ENCODE assay signal across 8 cellular contexts in the genomic region with DNA sequence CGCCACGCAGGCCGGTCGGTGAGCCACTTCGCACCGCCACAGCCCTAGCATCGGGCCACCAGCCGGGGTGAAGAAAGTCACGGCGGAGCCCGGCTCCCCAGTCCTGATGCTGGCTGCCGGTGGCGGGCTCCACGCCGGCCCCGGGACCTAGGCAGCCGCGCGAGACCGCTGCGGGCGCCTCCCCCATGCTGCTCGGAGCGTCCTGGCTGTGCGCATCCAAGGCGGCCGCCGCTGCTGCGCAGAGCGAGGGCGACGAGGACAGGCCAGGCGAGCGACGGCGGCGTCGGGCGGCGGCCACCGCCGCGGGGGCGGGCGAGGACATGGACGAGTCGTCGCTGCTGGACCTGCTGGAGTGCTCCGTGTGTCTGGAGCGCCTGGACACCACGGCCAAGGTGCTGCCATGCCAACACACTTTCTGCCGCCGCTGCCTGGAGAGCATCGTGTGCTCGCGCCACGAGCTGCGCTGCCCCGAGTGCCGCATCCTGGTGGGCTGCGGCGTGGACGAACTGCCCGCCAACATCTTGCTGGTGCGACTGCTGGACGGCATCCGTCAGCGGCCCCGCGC. TPM values are rescaled to one million over a fixed set of nuclear protein-coding genes. Genes with fewer than 3 reads are reported as not detected.
A peak's percentile ranks its signal among the peaks of the same experiment; 100 is the strongest.
DNase-seq lines count a peak whose midpoint lies in the region; ATAC-seq and TF ChIP-seq lines count a peak whose summit lies in the region.

No MANE protein-coding gene starts in this region.

- POLR2A ChIA-PET in BJ (lab: Charles Lee) (no interaction called here), HEK293 (lab: Yijun Ruan, JAX) (no interaction called here)
- POLR2A ChIA-PET in naive thymus-derived CD8-positive, alpha-beta T cell (lab: Charles Lee), result interaction anchor here (0.7 to 4.1 kb wide), 7 partner anchors 27 to 380 kb away, joined by 3 to 46 read pairs (median 4); no protein-coding TSS in a partner anchor

- H3K27me3 ChIP-seq in BJ (ENCODE audit: control insufficient read depth, insufficient read depth, low read length), result no peaks in the 10 kb centered on the region
- H3K27me3 ChIP-seq in vagina, result no peaks in the 10 kb centered on the region

- peak; percentile 65 to 67 for ATAC-seq in naive thymus-derived CD8-positive, alpha-beta T cell

- peaks cover 58% of the 10 kb centered on the region for H3K27me3 Mint-ChIP-seq in activated CD4-positive, alpha-beta T cell treated with anti-CD3 and anti-CD28 coated beads, Interleukin-2, amount 10 ng/mL, durations not matched to agents 24 days and 14 days
- H3K27me3 Mint-ChIP-seq in naive thymus-derived CD8-positive, alpha-beta T cell, result peaks cover 0 to 18% (median 0%) of the 10 kb centered on the region in 5 donors

- H3K27ac ChIP-seq in HEK293 (ENCODE audit: extremely low read depth, low read depth, low read length) (peak overlapping the region; percentile 90; the same call in 1 of the 2 replicates), vagina (peak overlapping the region; percentile 66)

- H3K36me3 Mint-ChIP-seq in activated CD4-positive, alpha-beta T cell treated with anti-CD3 and anti-CD28 coated beads, Interleukin-2, amount 10 ng/mL, durations not matched to agents 24 days and 14 days (ENCODE audit: low read depth), result no peaks in the 10 kb centered on the region
- no peaks in the 10 kb centered on the region for H3K36me3 Mint-ChIP-seq in naive thymus-derived CD8-positive, alpha-beta T cell

- peak overlapping the region; percentile 69 for H3K4me3 ChIP-seq in BJ (ENCODE audit: low read depth, low read length)
- H3K4me3 ChIP-seq in HEK293 (ENCODE audit: low read depth, low read length), result peak overlapping the region; percentile 64
- H3K4me3 ChIP-seq in vagina, result peak overlapping the region; percentile 55 to 77

- TF ChIP-seq POLR2A in vagina (IDR thresholded peaks at IDR 0.05), result no peak

- no peaks in the 10 kb centered on the region for H3K36me3 ChIP-seq in BJ (ENCODE audit: control insufficient read depth, insufficient read depth, low read length)
- H3K36me3 ChIP-seq in HEK293 (ENCODE audit: control insufficient read depth in 2 of 2, insufficient read depth in 1 of 2, low read length in 2 of 2), result no peaks in the 10 kb centered on the region
- no peaks in the 10 kb centered on the region for H3K36me3 ChIP-seq in vagina

- H3K27ac Mint-ChIP-seq in activated CD4-positive, alpha-beta T cell treated with anti-CD3 and anti-CD28 coated beads, Interleukin-2, amount 10 ng/mL, durations not matched to agents 24 days and 14 days, result no peak overlapping the region
- no peak overlapping the region for H3K27ac Mint-ChIP-seq in naive thymus-derived CD8-positive, alpha-beta T cell

- H3K4me3 Mint-ChIP-seq in activated CD4-positive, alpha-beta T cell treated with anti-CD3 and anti-CD28 coated beads, Interleukin-2, amount 10 ng/mL, durations not matched to agents 24 days and 14 days, result peak overlapping the region; percentile 28
- peak overlapping the region; percentile 56 to 97 (median 65) for H3K4me3 Mint-ChIP-seq in naive thymus-derived CD8-positive, alpha-beta T cell

- DNase-seq in BJ (ENCODE audit: low read depth) (no peak), fibroblast of gingiva (ENCODE audit: low read depth) (peak; percentile 24), vagina (ENCODE audit: extremely low spot score in 2 of 2) (no peak), NCI-H146 treated with DMSO at 0.1 percent for 48 hours (lab: John Stamatoyannopoulos, UW; ENCODE audit: unreplicated experiment) (no peak), NOMO-1 treated with DMSO at 0.1 percent for 48 hours (lab: John Stamatoyannopoulos, UW; ENCODE audit: unreplicated experiment) (no peak)
- DNase-seq in activated CD4-positive, alpha-beta T cell treated with anti-CD3 and anti-CD28 coated beads, Interleukin-2, amount 10 ng/mL, durations not matched to agents 24 days and 14 days, result peak; percentile 77
- DNase-seq in naive thymus-derived CD8-positive, alpha-beta T cell, result peak in 6 of 10 donors; percentile 25 to 62 (median 38)

- H3K9me3 ChIP-seq in HEK293 (ENCODE audit: control insufficient read depth, insufficient read depth, low read depth, low read length) (no peaks in the 10 kb centered on the region), vagina (no peaks in the 10 kb centered on the region)

- intact Hi-C loops in activated CD4-positive, alpha-beta T cell treated with anti-CD3 and anti-CD28 coated beads, Interleukin-2, amount 10 ng/mL, durations not matched to agents 24 days and 14 days (cut with micrococcal nuclease), result loop anchor here (2.0 to 10.0 kb wide), 3 partner anchors 85 to 205 kb away; no protein-coding TSS in a partner anchor
- intact Hi-C loops in vagina (cut with DNase I), result loop anchor here (2.0 kb wide), 1 partner anchor 189 kb away; no protein-coding TSS in a partner anchor

- peaks cover 22% of the 10 kb centered on the region for H3K4me1 Mint-ChIP-seq in activated CD4-positive, alpha-beta T cell treated with anti-CD3 and anti-CD28 coated beads, Interleukin-2, amount 10 ng/mL, durations not matched to agents 24 days and 14 days
- peaks cover 34 to 65% (median 58%) of the 10 kb centered on the region in 4 donors for H3K4me1 Mint-ChIP-seq in naive thymus-derived CD8-positive, alpha-beta T cell

- H3K9me3 Mint-ChIP-seq in activated CD4-positive, alpha-beta T cell treated with anti-CD3 and anti-CD28 coated beads, Interleukin-2, amount 10 ng/mL, durations not matched to agents 24 days and 14 days, result no peaks in the 10 kb centered on the region
- H3K9me3 Mint-ChIP-seq in naive thymus-derived CD8-positive, alpha-beta T cell, result no peaks in the 10 kb centered on the region

- H3K4me1 ChIP-seq in HEK293 (ENCODE audit: control insufficient read depth, insufficient read depth, low read length), result peaks cover 18% of the 10 kb centered on the region
- peaks cover 37% of the 10 kb centered on the region for H3K4me1 ChIP-seq in vagina

- CTCF ChIA-PET in BJ (lab: Yijun Ruan, JAX) (interaction anchor here (0.9 to 8.8 kb wide), 7 partner anchors 42 to 380 kb away, joined by 3 to 120 read pairs (median 3); no protein-coding TSS in a partner anchor), HEK293 (lab: Yijun Ruan, JAX) (interaction anchor here (0.7 to 3.8 kb wide), 4 partner anchors 121 to 417 kb away, joined by 3 to 26 read pairs (median 7); no protein-coding TSS in a partner anchor)

- TF ChIP-seq CTCF in BJ (IDR thresholded peaks at IDR 0.05; ENCODE audit: insufficient read depth, low read depth, low read length), result no peak
- no peak for TF ChIP-seq CTCF in HEK293 (tag by site-specific recombination; IDR thresholded peaks at IDR 0.05)
- TF ChIP-seq CTCF in vagina (IDR thresholded peaks at IDR 0.05), result no peak

TF ChIP-seq in HEK293, 187 proteins besides CTCF, POLR2A, EP300 and RAD21:
- TF ChIP-seq, protein P1, sequence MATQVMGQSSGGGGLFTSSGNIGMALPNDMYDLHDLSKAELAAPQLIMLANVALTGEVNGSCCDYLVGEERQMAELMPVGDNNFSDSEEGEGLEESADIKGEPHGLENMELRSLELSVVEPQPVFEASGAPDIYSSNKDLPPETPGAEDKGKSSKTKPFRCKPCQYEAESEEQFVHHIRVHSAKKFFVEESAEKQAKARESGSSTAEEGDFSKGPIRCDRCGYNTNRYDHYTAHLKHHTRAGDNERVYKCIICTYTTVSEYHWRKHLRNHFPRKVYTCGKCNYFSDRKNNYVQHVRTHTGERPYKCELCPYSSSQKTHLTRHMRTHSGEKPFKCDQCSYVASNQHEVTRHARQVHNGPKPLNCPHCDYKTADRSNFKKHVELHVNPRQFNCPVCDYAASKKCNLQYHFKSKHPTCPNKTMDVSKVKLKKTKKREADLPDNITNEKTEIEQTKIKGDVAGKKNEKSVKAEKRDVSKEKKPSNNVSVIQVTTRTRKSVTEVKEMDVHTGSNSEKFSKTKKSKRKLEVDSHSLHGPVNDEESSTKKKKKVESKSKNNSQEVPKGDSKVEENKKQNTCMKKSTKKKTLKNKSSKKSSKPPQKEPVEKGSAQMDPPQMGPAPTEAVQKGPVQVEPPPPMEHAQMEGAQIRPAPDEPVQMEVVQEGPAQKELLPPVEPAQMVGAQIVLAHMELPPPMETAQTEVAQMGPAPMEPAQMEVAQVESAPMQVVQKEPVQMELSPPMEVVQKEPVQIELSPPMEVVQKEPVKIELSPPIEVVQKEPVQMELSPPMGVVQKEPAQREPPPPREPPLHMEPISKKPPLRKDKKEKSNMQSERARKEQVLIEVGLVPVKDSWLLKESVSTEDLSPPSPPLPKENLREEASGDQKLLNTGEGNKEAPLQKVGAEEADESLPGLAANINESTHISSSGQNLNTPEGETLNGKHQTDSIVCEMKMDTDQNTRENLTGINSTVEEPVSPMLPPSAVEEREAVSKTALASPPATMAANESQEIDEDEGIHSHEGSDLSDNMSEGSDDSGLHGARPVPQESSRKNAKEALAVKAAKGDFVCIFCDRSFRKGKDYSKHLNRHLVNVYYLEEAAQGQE (tag by site-specific recombination; IDR thresholded peaks at IDR 0.05), result 0 out of 2 replicates have a peak, but pooled peaks have one; percentile 17
- no peak for TF ChIP-seq ZFP69B (tag by site-specific recombination; IDR thresholded peaks at IDR 0.05)
- no peak for TF ChIP-seq ZNF146 (tag by site-specific recombination; IDR thresholded peaks at IDR 0.05)
- TF ChIP-seq ZBTB26 (tag by site-specific recombination; optimal IDR thresholded peaks at IDR 0.05), result peak; percentile 72

RNA-seq across cellular contexts. Expression of gene SH3RF3, which starts 0.4 kb away (rescaled TPM):
- 3.2 and 3.6 TPM in 2 replicates for polyA plus RNA-seq in BJ (2011; rRNA removed)
- 7.8 and 8.6 TPM in 2 replicates for polyA minus RNA-seq in BJ (2011; rRNA and poly(A)+ RNA removed)
- 0.47 TPM in 2 replicates for total RNA-seq in activated CD4-positive, alpha-beta T cell treated with anti-CD3 and anti-CD28 coated beads, Interleukin-2, amount 10 ng/mL, durations not matched to agents 24 days and 14 days
- total RNA-seq in naive thymus-derived CD8-positive, alpha-beta T cell, result 10 to 100 TPM; 14.9 to 15.1 TPM
- 1 to 10 TPM in 2 of 3 donors, under 1 TPM in 1; 0.39 to 4.4 (median 1.4) TPM for polyA plus RNA-seq in naive thymus-derived CD8-positive, alpha-beta T cell
- 10.8 TPM for total RNA-seq in vagina

Comparison
In these comparisons a context has a peak if more than half of its experiments do, and no peak if none do; other contexts are left out.
1. DNase-seq: peak in activated CD4-positive, alpha-beta T cell treated with anti-CD3 and anti-CD28 coated beads, Interleukin-2, amount 10 ng/mL, durations not matched to agents 24 days and 14 days (single experiment), fibroblast of gingiva (single experiment) and naive thymus-derived CD8-positive, alpha-beta T cell (6 of 10); none in BJ (single experiment), vagina (0 of 2), NCI-H146 treated with DMSO at 0.1 percent for 48 hours (single experiment) and NOMO-1 treated with DMSO at 0.1 percent for 48 hours (single experiment).
2. Peak in every context shown above with its lines, with median percentiles within 50 percentile points of each other: H3K4me3 ChIP-seq.